14 cellular contexts compared by ENCODE assay signal in genomic region chr1:25548601-25549000, GRCh38. TPM values are rescaled to one million over a fixed set of nuclear protein-coding genes. Genes with fewer than 3 reads are reported as not detected.
A peak's percentile ranks its signal among the peaks of the same experiment; 100 is the strongest.
DNase-seq lines count a peak whose midpoint lies in the region; ATAC-seq, FAIRE-seq and TF ChIP-seq lines count a peak whose summit lies in the region.
"Had no signal": no experiment of that assay in that cellular context is flagged by ENCODE, and none has a peak within 500 bp of the region (broad histone marks: within the 10 kb centered on the region; RNA-seq: fewer than 3 reads in every experiment).

No MANE protein-coding gene starts in this region.

- H3K27ac Mint-ChIP-seq in CD4-positive, alpha-beta memory T cell = peak overlapping the region; percentile 75 to 99 (median 96)
- peak overlapping the region; percentile 89 for H3K27ac Mint-ChIP-seq in activated CD8-positive, alpha-beta T cell treated with anti-CD3 and anti-CD28 coated beads, Interleukin-2, amount 10 ng/mL, durations not matched to agents 7 days and 5 days
- H3K27ac Mint-ChIP-seq in naive thymus-derived CD4-positive, alpha-beta T cell = peak overlapping the region; percentile 2 to 98 (median 96)
- no peak overlapping the region for H3K27ac Mint-ChIP-seq in endodermal cell

- TF ChIP-seq CTCF in endodermal cell (conservative IDR thresholded peaks at IDR 0.05) (no peak), brain microvascular endothelial cell (IDR thresholded peaks at IDR 0.05; ENCODE audit: low read depth, low read length, missing control alignments) (no peak)

- ATAC-seq in activated CD8-positive, alpha-beta T cell treated with anti-CD3 and anti-CD28 coated beads, Interleukin-2, amount 10 ng/mL, durations not matched to agents 7 days and 5 days = no peak
- ATAC-seq in naive thymus-derived CD4-positive, alpha-beta T cell = no peak
- no peak for ATAC-seq in esophagus mucosa

- H3K27me3 ChIP-seq in CD4-positive, alpha-beta memory T cell (ENCODE audit: insufficient read depth, low read length) = no peaks in the 10 kb centered on the region
- H3K27me3 ChIP-seq in naive thymus-derived CD4-positive, alpha-beta T cell (ENCODE audit: control insufficient read depth in 2 of 2, insufficient read depth in 2 of 2, low read length in 2 of 2) = no peaks in the 10 kb centered on the region
- H3K27me3 ChIP-seq in endodermal cell (ENCODE audit: control insufficient read depth, insufficient read depth, low read length, poor library complexity, severe bottlenecking) = no peaks in the 10 kb centered on the region
- H3K27me3 ChIP-seq in brain microvascular endothelial cell (replicated peaks) = no peaks in the 10 kb centered on the region

- H3K9me3 ChIP-seq in CD4-positive, alpha-beta memory T cell (ENCODE audit: control insufficient read depth in 1 of 2, low read length in 2 of 2) = no peaks in the 10 kb centered on the region
- H3K9me3 ChIP-seq in naive thymus-derived CD4-positive, alpha-beta T cell (ENCODE audit: control insufficient read depth in 2 of 3, low read length in 3 of 3) = no peaks in the 10 kb centered on the region
- no peaks in the 10 kb centered on the region for H3K9me3 ChIP-seq in endodermal cell (ENCODE audit: control insufficient read depth, low read length)
- H3K9me3 ChIP-seq: neutrophil had no signal

- H3K9ac ChIP-seq in endodermal cell (ENCODE audit: extremely low read depth, low read length, poor library complexity, severe bottlenecking) = no peak overlapping the region

- H3K4me1 ChIP-seq in CD4-positive, alpha-beta memory T cell (ENCODE audit: insufficient read depth, low read length) = peaks cover 90% of the 10 kb centered on the region
- H3K4me1 ChIP-seq in naive thymus-derived CD4-positive, alpha-beta T cell (ENCODE audit: control insufficient read depth in 2 of 2, insufficient read depth in 2 of 2, low read length in 2 of 2) = peaks cover 77 to 85% of the 10 kb centered on the region in 2 donors
- H3K4me1 ChIP-seq in endodermal cell (ENCODE audit: control insufficient read depth, insufficient read depth, low read length) = peaks cover 3% of the 10 kb centered on the region

- CTCF ChIA-PET in CD4-positive, alpha-beta memory T cell (lab: Charles Lee; ENCODE audit: partially characterized antibody) = interaction anchor here (1.0 to 4.0 kb wide), 10 partner anchors 8 to 247 kb away, joined by 3 to 20 read pairs (median 9); no protein-coding TSS in a partner anchor
- CTCF ChIA-PET in activated CD8-positive, alpha-beta T cell treated with anti-CD3 and anti-CD28 coated beads, Interleukin-2, amount 10 ng/mL, durations not matched to agents 7 days and 5 days (lab: Charles Lee) = interaction anchor here (0.7 to 4.2 kb wide), 10 partner anchors 12 to 310 kb away, joined by 3 to 19 read pairs (median 5); partner anchors contain the start of gene SELENON
- CTCF ChIA-PET in naive thymus-derived CD4-positive, alpha-beta T cell (lab: Charles Lee) = interaction anchor here (0.7 to 3.4 kb wide), 9 partner anchors 10 to 262 kb away, joined by 3 to 36 read pairs (median 4); no protein-coding TSS in a partner anchor

- peaks cover 63 to 91% (median 84%) of the 10 kb centered on the region in 4 donors for H3K4me1 Mint-ChIP-seq in CD4-positive, alpha-beta memory T cell
- H3K4me1 Mint-ChIP-seq in activated CD8-positive, alpha-beta T cell treated with anti-CD3 and anti-CD28 coated beads, Interleukin-2, amount 10 ng/mL, durations not matched to agents 7 days and 5 days (ENCODE audit: low read depth) = peaks cover 82% of the 10 kb centered on the region
- peaks cover 57 to 92% (median 84%) of the 10 kb centered on the region in 7 donors for H3K4me1 Mint-ChIP-seq in naive thymus-derived CD4-positive, alpha-beta T cell
- peaks cover 8% of the 10 kb centered on the region for H3K4me1 Mint-ChIP-seq in endodermal cell

- FAIRE-seq in GM12891 (lab: Jason Lieb, UNC) = peak; percentile 31
- FAIRE-seq: H54 had no signal

- in situ Hi-C loops in brain microvascular endothelial cell (cut with HindIII; ENCODE audit: low pct_ligation_motif_present, low sequenced_read_pairs) = no loop called here

- H3K36me3 Mint-ChIP-seq in CD4-positive, alpha-beta memory T cell = peaks cover 8 to 19% of the 10 kb centered on the region in 2 donors
- peaks cover 23% of the 10 kb centered on the region for H3K36me3 Mint-ChIP-seq in activated CD8-positive, alpha-beta T cell treated with anti-CD3 and anti-CD28 coated beads, Interleukin-2, amount 10 ng/mL, durations not matched to agents 7 days and 5 days (ENCODE audit: low read depth)
- peaks cover 0 to 18% (median 0%) of the 10 kb centered on the region in 5 donors for H3K36me3 Mint-ChIP-seq in naive thymus-derived CD4-positive, alpha-beta T cell
- H3K36me3 Mint-ChIP-seq in endodermal cell (ENCODE audit: low read depth) = no peaks in the 10 kb centered on the region

- H3K4me3 ChIP-seq in CD4-positive, alpha-beta memory T cell (ENCODE audit: low read length in 2 of 2) = no peak overlapping the region
- H3K4me3 ChIP-seq in naive thymus-derived CD4-positive, alpha-beta T cell (ENCODE audit: low read length) = peak overlapping the region; percentile 48
- H3K4me3 ChIP-seq in endodermal cell (ENCODE audit: low read length) = no peak overlapping the region
- H3K4me3 ChIP-seq in brain microvascular endothelial cell (ENCODE audit: low read depth, low read length) = no peak overlapping the region

- no peaks in the 10 kb centered on the region for H3K9me3 Mint-ChIP-seq in CD4-positive, alpha-beta memory T cell
- no peaks in the 10 kb centered on the region for H3K9me3 Mint-ChIP-seq in activated CD8-positive, alpha-beta T cell treated with anti-CD3 and anti-CD28 coated beads, Interleukin-2, amount 10 ng/mL, durations not matched to agents 7 days and 5 days (ENCODE audit: insufficient read depth)
- H3K9me3 Mint-ChIP-seq in naive thymus-derived CD4-positive, alpha-beta T cell = peaks cover 0 to 1% (median 0%) of the 10 kb centered on the region in 11 donors
- H3K9me3 Mint-ChIP-seq in endodermal cell = no peaks in the 10 kb centered on the region
- H3K9me3 Mint-ChIP-seq: stimulated activated naive CD8-positive, alpha-beta T cell treated with anti-CD3 and anti-CD28 coated beads, Interleukin-15, Interleukin-2, amounts not matched to agents 100 ng/mL and 50 ng/mL, for 24 hours had no signal

- POLR2A ChIA-PET in CD4-positive, alpha-beta memory T cell (lab: Charles Lee; ENCODE audit: partially characterized antibody) = interaction anchor here (0.9 to 24.3 kb wide), 11 partner anchors 10 to 301 kb away, joined by 3 to 615 read pairs (median 5); partner anchors contain the start of genes MAN1C1, MTFR1L and RSRP1
- POLR2A ChIA-PET in activated CD8-positive, alpha-beta T cell treated with anti-CD3 and anti-CD28 coated beads, Interleukin-2, amount 10 ng/mL, durations not matched to agents 7 days and 5 days (lab: Charles Lee) = interaction anchor here (0.7 to 2.1 kb wide), 2 partner anchors 13 to 316 kb away, joined by 3 to 10 read pairs; no protein-coding TSS in a partner anchor
- POLR2A ChIA-PET in naive thymus-derived CD4-positive, alpha-beta T cell (lab: Charles Lee) = interaction anchor here (0.7 to 16.0 kb wide), 10 partner anchors 10 to 804 kb away, joined by 3 to 442 read pairs (median 4); partner anchors contain the start of gene MTFR1L

- intact Hi-C loops in CD4-positive, alpha-beta memory T cell (cut with micrococcal nuclease) = loop anchor here (5.0 kb wide), 1 partner anchor 116 kb away; the partner anchor contains the start of gene MACO1
- intact Hi-C loops in naive thymus-derived CD4-positive, alpha-beta T cell (cut with micrococcal nuclease) = no loop called here

- no peaks in the 10 kb centered on the region for H3K27me3 Mint-ChIP-seq in CD4-positive, alpha-beta memory T cell
- H3K27me3 Mint-ChIP-seq in activated CD8-positive, alpha-beta T cell treated with anti-CD3 and anti-CD28 coated beads, Interleukin-2, amount 10 ng/mL, durations not matched to agents 7 days and 5 days (ENCODE audit: low read depth) = no peaks in the 10 kb centered on the region
- H3K27me3 Mint-ChIP-seq in naive thymus-derived CD4-positive, alpha-beta T cell = peaks cover 0 to 3% (median 0%) of the 10 kb centered on the region in 5 donors
- peaks cover 5% of the 10 kb centered on the region for H3K27me3 Mint-ChIP-seq in endodermal cell (ENCODE audit: insufficient read depth)
- H3K27me3 Mint-ChIP-seq: stimulated activated naive CD8-positive, alpha-beta T cell treated with anti-CD3 and anti-CD28 coated beads, Interleukin-15, Interleukin-2, amounts not matched to agents 100 ng/mL and 50 ng/mL, for 24 hours had no signal

- no peaks in the 10 kb centered on the region for H3K36me3 ChIP-seq in CD4-positive, alpha-beta memory T cell (ENCODE audit: insufficient read depth, low read length)
- peaks cover 0 to 11% (median 0%) of the 10 kb centered on the region in 3 experiments for H3K36me3 ChIP-seq in naive thymus-derived CD4-positive, alpha-beta T cell (ENCODE audit: control insufficient read depth in 2 of 3, insufficient read depth in 3 of 3, low read length in 3 of 3)
- no peaks in the 10 kb centered on the region for H3K36me3 ChIP-seq in endodermal cell (ENCODE audit: control insufficient read depth, insufficient read depth, low read length)
- H3K36me3 ChIP-seq in brain microvascular endothelial cell (replicated peaks) = no peaks in the 10 kb centered on the region
- H3K36me3 ChIP-seq: neutrophil had no signal

- no peak for DNase-seq in CD4-positive, alpha-beta memory T cell
- no peak for DNase-seq in GM12891 (ENCODE audit: insufficient read length, low spot score)
- no peak for DNase-seq in activated CD8-positive, alpha-beta T cell treated with anti-CD3 and anti-CD28 coated beads, Interleukin-2, amount 10 ng/mL, durations not matched to agents 7 days and 5 days
- DNase-seq in naive thymus-derived CD4-positive, alpha-beta T cell = no peak
- DNase-seq in endodermal cell = no peak
- no peak for DNase-seq in brain microvascular endothelial cell
- no peak for DNase-seq in H4 (ENCODE audit: low spot score)
- DNase-seq: cortex of kidney, NCI-H1436 treated with DMSO at 0.1 percent for 48 hours, NCI-H510A had no signal

- peak overlapping the region in 7 of 8 donors; percentile 72 to 93 (median 81) for H3K4me3 Mint-ChIP-seq in CD4-positive, alpha-beta memory T cell
- H3K4me3 Mint-ChIP-seq in activated CD8-positive, alpha-beta T cell treated with anti-CD3 and anti-CD28 coated beads, Interleukin-2, amount 10 ng/mL, durations not matched to agents 7 days and 5 days = peak overlapping the region; percentile 55
- peak overlapping the region; percentile 74 to 87 (median 85) for H3K4me3 Mint-ChIP-seq in naive thymus-derived CD4-positive, alpha-beta T cell
- no peak overlapping the region for H3K4me3 Mint-ChIP-seq in endodermal cell

- no peak for TF ChIP-seq POLR2A in GM12891 (IDR thresholded peaks at IDR 0.05; ENCODE audit: low read depth, low read length)

- peak overlapping the region; percentile 67 for H3K27ac ChIP-seq in CD4-positive, alpha-beta memory T cell (ENCODE audit: low read depth, low read length)
- H3K27ac ChIP-seq in naive thymus-derived CD4-positive, alpha-beta T cell (ENCODE audit: low read depth, low read length) = peak overlapping the region; percentile 77
- H3K27ac ChIP-seq in endodermal cell (ENCODE audit: low read depth, low read length) (no peak overlapping the region), brain microvascular endothelial cell (no peak overlapping the region)
- H3K27ac ChIP-seq: neutrophil had no signal

- 90% methylated on average over 4 of the region's 4 CpGs for WGBS in endodermal cell (ENCODE audit: insufficient coverage in 1 of 2, insufficient read length in 1 of 2), 2 experiments

RNA-seq across cellular contexts. Expression of gene LDLRAP1, which starts 5.2 kb away (rescaled TPM):
- total RNA-seq in CD4-positive, alpha-beta memory T cell = 100 to 1,000 TPM; 201 to 210 TPM
- polyA plus RNA-seq in CD4-positive, alpha-beta memory T cell = 100 to 1,000 TPM; 233 to 306 TPM
- 8.4 TPM for polyA plus RNA-seq in GM12891 (2012; ENCODE audit: low read depth, missing spikeins)
- total RNA-seq in activated CD8-positive, alpha-beta T cell treated with anti-CD3 and anti-CD28 coated beads, Interleukin-2, amount 10 ng/mL, durations not matched to agents 7 days and 5 days = 10 to 100 TPM; 30.7 to 31.3 TPM
- 100 to 1,000 TPM in 4 of 5 experiments, 10 to 100 TPM in 1; 28.1 to 364 (median 159) TPM for total RNA-seq in naive thymus-derived CD4-positive, alpha-beta T cell
- polyA plus RNA-seq in naive thymus-derived CD4-positive, alpha-beta T cell = 100 to 1,000 TPM; 301 to 853 TPM
- total RNA-seq in endodermal cell (10 to 100 TPM; 13.9 to 14.5 TPM), esophagus mucosa (18.8 TPM)
- 9.4 TPM for polyA plus RNA-seq in endodermal cell (2013, experiment 1 of 2)
- 8.9 TPM for polyA plus RNA-seq in endodermal cell (2013, experiment 2 of 2)
- total RNA-seq in H4 (2014; rRNA removed; shearing (Covaris generic)) = 9.5 and 12.5 TPM in 2 replicates

Comparison
In these comparisons a context has a peak if more than half of its experiments do, and no peak if none do; other contexts are left out.
1. H3K27ac ChIP-seq: peak in CD4-positive, alpha-beta memory T cell (single experiment) and naive thymus-derived CD4-positive, alpha-beta T cell (single experiment); none in endodermal cell (single experiment) and brain microvascular endothelial cell (single experiment).